ENCODE assay signal across 1 cellular context in the genomic region with DNA sequence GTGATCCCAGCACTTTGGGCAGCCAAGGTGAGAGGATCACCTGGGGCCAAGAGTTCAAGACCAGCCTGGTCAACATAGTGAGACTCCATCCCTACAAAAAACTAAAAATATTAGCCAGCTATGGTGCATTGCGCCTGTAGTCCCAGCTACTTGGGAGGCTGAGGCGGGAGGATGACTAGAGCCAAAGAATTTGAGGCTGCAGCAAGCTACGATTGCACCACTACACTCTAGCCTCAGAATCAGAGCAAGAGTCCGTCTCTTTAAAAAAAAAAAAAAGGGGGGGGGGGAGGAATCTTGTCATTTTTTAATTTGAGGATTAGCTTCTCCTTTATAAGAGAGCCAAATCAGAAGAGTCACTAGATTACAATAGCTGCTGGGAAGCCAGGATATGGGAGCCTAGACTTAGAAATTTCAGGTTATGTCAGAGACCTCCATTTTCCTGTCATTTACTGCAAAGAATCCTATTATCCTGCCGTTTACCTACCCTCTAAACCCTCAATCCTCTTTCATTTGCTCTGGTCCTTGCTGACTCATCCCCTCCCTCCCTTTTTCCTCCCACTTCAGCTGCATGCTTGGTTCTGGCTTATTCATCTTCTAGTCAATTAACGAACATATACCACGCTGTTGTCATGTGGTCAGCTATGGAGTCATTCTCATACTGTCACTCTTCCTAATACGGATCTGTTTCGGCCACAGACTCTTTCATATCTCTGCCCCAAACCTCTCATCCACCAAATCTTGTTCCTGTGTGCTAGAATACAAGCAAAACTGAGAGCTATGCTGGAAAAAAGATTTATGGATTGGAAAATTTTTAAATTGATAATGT.
TF ChIP-seq lines count a peak whose summit lies in the region.

No MANE protein-coding gene starts in this region.

TF ChIP-seq in K562, 482 proteins besides CTCF, POLR2A, EP300 and RAD21 (continued from another document):
- TF ChIP-seq ZMIZ1 (IDR thresholded peaks at IDR 0.05; ENCODE audit: low read depth in 2 of 2, low read length in 2 of 2) = no peak
- no peak for TF ChIP-seq BHLHE40 (IDR thresholded peaks at IDR 0.05; ENCODE audit: low read length)
- 0 out of 2 replicates have a peak, but pooled peaks have one; percentile 41 for TF ChIP-seq EHMT2 (IDR thresholded peaks at IDR 0.05)
- TF ChIP-seq ZC3H11A (IDR thresholded peaks at IDR 0.05; ENCODE audit: low read depth, low read length) = no peak
- TF ChIP-seq PURB (CRISPR knock-in tag; IDR thresholded peaks at IDR 0.05; ENCODE audit: low read depth) = no peak
- no peak for TF ChIP-seq SMAD2 (IDR thresholded peaks at IDR 0.05; ENCODE audit: low read depth, low read length)
- TF ChIP-seq POLR2B (IDR thresholded peaks at IDR 0.05; ENCODE audit: low read depth, partially characterized antibody) = no peak
- no peak for TF ChIP-seq GATAD2B (IDR thresholded peaks at IDR 0.05; ENCODE audit: borderline replicate concordance)
- TF ChIP-seq FOXA1 (IDR thresholded peaks at IDR 0.05; ENCODE audit: borderline replicate concordance) = no peak
- TF ChIP-seq TEAD4 (IDR thresholded peaks at IDR 0.05; ENCODE audit: low read length) = peak; percentile 59
- TF ChIP-seq TEAD4 (CRISPR knock-in tag; IDR thresholded peaks at IDR 0.05; ENCODE audit: borderline replicate concordance) = no peak
- no peak for TF ChIP-seq GTF2A2 (tag; IDR thresholded peaks at IDR 0.05)
- TF ChIP-seq ADNP (tag; IDR thresholded peaks at IDR 0.05) = peak; percentile 20; the same call in 1 of the 2 replicates
- TF ChIP-seq HNRNPLL (IDR thresholded peaks at IDR 0.05; ENCODE audit: low read depth, low read length, poor library complexity, severe bottlenecking) = no peak
- no peak; the same call in 1 of the 2 replicates for TF ChIP-seq ESRRA (IDR thresholded peaks at IDR 0.05; ENCODE audit: borderline replicate concordance, low read depth)
- TF ChIP-seq NRF1 (conservative IDR thresholded peaks at IDR 0.05 in 1 of 2, IDR thresholded peaks at IDR 0.05 in 1 of 2) = no peak
- peak; percentile 92 for TF ChIP-seq MAFK (IDR thresholded peaks at IDR 0.05; ENCODE audit: low read length)
- TF ChIP-seq, protein P1, sequence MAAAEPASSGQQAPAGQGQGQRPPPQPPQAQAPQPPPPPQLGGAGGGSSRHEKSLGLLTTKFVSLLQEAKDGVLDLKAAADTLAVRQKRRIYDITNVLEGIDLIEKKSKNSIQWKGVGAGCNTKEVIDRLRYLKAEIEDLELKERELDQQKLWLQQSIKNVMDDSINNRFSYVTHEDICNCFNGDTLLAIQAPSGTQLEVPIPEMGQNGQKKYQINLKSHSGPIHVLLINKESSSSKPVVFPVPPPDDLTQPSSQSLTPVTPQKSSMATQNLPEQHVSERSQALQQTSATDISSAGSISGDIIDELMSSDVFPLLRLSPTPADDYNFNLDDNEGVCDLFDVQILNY (CRISPR knock-in tag; IDR thresholded peaks at IDR 0.05) = no peak
- TF ChIP-seq BCLAF1 (IDR thresholded peaks at IDR 0.05; ENCODE audit: borderline replicate concordance in 1 of 2, control insufficient read depth in 1 of 2, low read depth in 2 of 2, low read length in 1 of 2) = no peak
- TF ChIP-seq DNMT1 (IDR thresholded peaks at IDR 0.05) = no peak
- no peak for TF ChIP-seq DLX4 (CRISPR knock-in tag; IDR thresholded peaks at IDR 0.05)
- no peak for TF ChIP-seq SAFB (IDR thresholded peaks at IDR 0.05; ENCODE audit: borderline replicate concordance, low read depth, low read length)
- TF ChIP-seq BACH1 (tag; IDR thresholded peaks at IDR 0.05) = peak; percentile 82
- TF ChIP-seq FOXJ3 (CRISPR knock-in tag; IDR thresholded peaks at IDR 0.05) = no peak
- TF ChIP-seq ZNF143 (CRISPR knock-in tag; IDR thresholded peaks at IDR 0.05) = no peak
- no peak for TF ChIP-seq ZNF124 (CRISPR knock-in tag; IDR thresholded peaks at IDR 0.05)
- TF ChIP-seq ZNF239 (CRISPR knock-in tag; IDR thresholded peaks at IDR 0.05) = no peak; the same call in 1 of the 2 replicates
- TF ChIP-seq, protein P2, sequence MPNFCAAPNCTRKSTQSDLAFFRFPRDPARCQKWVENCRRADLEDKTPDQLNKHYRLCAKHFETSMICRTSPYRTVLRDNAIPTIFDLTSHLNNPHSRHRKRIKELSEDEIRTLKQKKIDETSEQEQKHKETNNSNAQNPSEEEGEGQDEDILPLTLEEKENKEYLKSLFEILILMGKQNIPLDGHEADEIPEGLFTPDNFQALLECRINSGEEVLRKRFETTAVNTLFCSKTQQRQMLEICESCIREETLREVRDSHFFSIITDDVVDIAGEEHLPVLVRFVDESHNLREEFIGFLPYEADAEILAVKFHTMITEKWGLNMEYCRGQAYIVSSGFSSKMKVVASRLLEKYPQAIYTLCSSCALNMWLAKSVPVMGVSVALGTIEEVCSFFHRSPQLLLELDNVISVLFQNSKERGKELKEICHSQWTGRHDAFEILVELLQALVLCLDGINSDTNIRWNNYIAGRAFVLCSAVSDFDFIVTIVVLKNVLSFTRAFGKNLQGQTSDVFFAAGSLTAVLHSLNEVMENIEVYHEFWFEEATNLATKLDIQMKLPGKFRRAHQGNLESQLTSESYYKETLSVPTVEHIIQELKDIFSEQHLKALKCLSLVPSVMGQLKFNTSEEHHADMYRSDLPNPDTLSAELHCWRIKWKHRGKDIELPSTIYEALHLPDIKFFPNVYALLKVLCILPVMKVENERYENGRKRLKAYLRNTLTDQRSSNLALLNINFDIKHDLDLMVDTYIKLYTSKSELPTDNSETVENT (CRISPR knock-in tag; IDR thresholded peaks at IDR 0.05) = no peak
- no peak for TF ChIP-seq E2F3 (CRISPR knock-in tag; IDR thresholded peaks at IDR 0.05)
- no peak for TF ChIP-seq ZBTB1 (CRISPR knock-in tag; IDR thresholded peaks at IDR 0.05; ENCODE audit: borderline replicate concordance, low read depth)
- TF ChIP-seq, protein P3, sequence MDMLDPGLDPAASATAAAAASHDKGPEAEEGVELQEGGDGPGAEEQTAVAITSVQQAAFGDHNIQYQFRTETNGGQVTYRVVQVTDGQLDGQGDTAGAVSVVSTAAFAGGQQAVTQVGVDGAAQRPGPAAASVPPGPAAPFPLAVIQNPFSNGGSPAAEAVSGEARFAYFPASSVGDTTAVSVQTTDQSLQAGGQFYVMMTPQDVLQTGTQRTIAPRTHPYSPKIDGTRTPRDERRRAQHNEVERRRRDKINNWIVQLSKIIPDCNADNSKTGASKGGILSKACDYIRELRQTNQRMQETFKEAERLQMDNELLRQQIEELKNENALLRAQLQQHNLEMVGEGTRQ (CRISPR knock-in tag; IDR thresholded peaks at IDR 0.05) = peak; percentile 48; the same call in 1 of the 2 replicates
- no peak; the same call in 1 of the 2 replicates for TF ChIP-seq SMARCC2 (IDR thresholded peaks at IDR 0.05; ENCODE audit: low read depth)
- no peak for TF ChIP-seq PYGO2 (tag; IDR thresholded peaks at IDR 0.05)
- peak in 1 of 2 experiments; percentile 92; a peak in 2 of 4 replicates for TF ChIP-seq RCOR1 (IDR thresholded peaks at IDR 0.05; ENCODE audit: borderline replicate concordance in 1 of 2, low read depth in 2 of 2, low read length in 2 of 2)
- TF ChIP-seq MYC (IDR thresholded peaks at IDR 0.05; ENCODE audit: low read depth, low read length) = peak; percentile 92
- TF ChIP-seq MYC (CRISPR knock-in tag; IDR thresholded peaks at IDR 0.05; ENCODE audit: borderline replicate concordance, low read depth) = no peak
- peak; percentile 50; the same call in 1 of the 2 replicates for TF ChIP-seq MYBL2 (IDR thresholded peaks at IDR 0.05; ENCODE audit: low read depth)
- TF ChIP-seq MYBL2 (CRISPR knock-in tag; IDR thresholded peaks at IDR 0.05; ENCODE audit: borderline replicate concordance) = no peak
- TF ChIP-seq, protein P4, sequence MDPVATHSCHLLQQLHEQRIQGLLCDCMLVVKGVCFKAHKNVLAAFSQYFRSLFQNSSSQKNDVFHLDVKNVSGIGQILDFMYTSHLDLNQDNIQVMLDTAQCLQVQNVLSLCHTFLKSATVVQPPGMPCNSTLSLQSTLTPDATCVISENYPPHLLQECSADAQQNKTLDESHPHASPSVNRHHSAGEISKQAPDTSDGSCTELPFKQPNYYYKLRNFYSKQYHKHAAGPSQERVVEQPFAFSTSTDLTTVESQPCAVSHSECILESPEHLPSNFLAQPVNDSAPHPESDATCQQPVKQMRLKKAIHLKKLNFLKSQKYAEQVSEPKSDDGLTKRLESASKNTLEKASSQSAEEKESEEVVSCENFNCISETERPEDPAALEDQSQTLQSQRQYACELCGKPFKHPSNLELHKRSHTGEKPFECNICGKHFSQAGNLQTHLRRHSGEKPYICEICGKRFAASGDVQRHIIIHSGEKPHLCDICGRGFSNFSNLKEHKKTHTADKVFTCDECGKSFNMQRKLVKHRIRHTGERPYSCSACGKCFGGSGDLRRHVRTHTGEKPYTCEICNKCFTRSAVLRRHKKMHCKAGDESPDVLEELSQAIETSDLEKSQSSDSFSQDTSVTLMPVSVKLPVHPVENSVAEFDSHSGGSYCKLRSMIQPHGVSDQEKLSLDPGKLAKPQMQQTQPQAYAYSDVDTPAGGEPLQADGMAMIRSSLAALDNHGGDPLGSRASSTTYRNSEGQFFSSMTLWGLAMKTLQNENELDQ (CRISPR knock-in tag; IDR thresholded peaks at IDR 0.05; ENCODE audit: borderline replicate concordance) = no peak
- no peak for TF ChIP-seq ZNF408 (CRISPR knock-in tag; IDR thresholded peaks at IDR 0.05; ENCODE audit: low read depth)
- no peak for TF ChIP-seq RFX7 (CRISPR knock-in tag; IDR thresholded peaks at IDR 0.05)
- TF ChIP-seq, protein P5, sequence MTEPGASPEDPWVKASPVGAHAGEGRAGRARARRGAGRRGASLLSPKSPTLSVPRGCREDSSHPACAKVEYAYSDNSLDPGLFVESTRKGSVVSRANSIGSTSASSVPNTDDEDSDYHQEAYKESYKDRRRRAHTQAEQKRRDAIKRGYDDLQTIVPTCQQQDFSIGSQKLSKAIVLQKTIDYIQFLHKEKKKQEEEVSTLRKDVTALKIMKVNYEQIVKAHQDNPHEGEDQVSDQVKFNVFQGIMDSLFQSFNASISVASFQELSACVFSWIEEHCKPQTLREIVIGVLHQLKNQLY (CRISPR knock-in tag; conservative IDR thresholded peaks at IDR 0.05) = no peak
- TF ChIP-seq PTBP1 (IDR thresholded peaks at IDR 0.05; ENCODE audit: low read depth, low read length) = no peak
- peak; percentile 95 for TF ChIP-seq ATF3 (IDR thresholded peaks at IDR 0.05)
- TF ChIP-seq ATF3 (CRISPR knock-in tag; conservative IDR thresholded peaks at IDR 0.05) = peak; percentile 78; the same call in 1 of the 2 replicates
- peak; percentile 83; the same call in 1 of the 2 replicates for TF ChIP-seq NFRKB (IDR thresholded peaks at IDR 0.05; ENCODE audit: low read depth)
- peak; percentile 54; the same call in 1 of the 2 replicates for TF ChIP-seq RNF2 (IDR thresholded peaks at IDR 0.05)
